ENCODE assay signal across 1 cellular context in the genomic region with DNA sequence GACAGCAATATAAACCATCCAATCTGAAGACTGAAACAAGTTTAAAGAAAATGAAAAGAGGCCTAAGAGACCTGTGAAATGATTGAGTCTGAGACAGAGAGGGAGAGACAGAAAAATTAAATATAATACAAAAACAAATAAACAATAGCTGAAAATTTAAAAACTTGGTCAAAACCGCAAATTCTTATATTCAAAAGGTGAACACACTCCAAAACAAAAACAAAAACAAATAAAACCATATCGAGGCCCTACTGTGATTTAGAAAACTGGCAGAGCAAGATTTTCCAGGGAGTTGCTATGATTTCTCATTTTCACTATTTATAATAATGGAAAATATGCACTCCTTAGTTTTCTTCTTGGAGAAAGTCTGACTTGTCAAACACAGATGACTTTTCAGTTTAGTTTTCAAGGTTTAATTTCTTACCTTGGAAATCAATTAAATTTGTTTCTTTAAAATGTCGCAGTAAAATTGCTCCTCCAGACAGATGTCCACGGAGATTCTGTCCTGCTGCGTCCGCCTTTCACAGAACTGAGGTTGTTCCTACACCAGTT.
TF ChIP-seq lines count a peak whose summit lies in the region.

No MANE protein-coding gene starts in this region.

TF ChIP-seq in GM12878, 131 proteins besides CTCF, POLR2A, EP300 and RAD21 (continued from another document):
- TF ChIP-seq RFX5 (IDR thresholded peaks at IDR 0.05; ENCODE audit: low read depth, low read length) (no peak), MTA2 (IDR thresholded peaks at IDR 0.05; ENCODE audit: low read depth) (no peak), IKZF1 (conservative IDR thresholded peaks at IDR 0.05) (no peak), GABPA (IDR thresholded peaks at IDR 0.05; ENCODE audit: low read depth) (no peak), POU2F2 (IDR thresholded peaks at IDR 0.05; ENCODE audit: borderline replicate concordance, low read depth, low read length) (no peak), PBX3 (IDR thresholded peaks at IDR 0.05; ENCODE audit: insufficient replicate concordance, low read depth, low read length) (no peak)
- TF ChIP-seq, protein P1, sequence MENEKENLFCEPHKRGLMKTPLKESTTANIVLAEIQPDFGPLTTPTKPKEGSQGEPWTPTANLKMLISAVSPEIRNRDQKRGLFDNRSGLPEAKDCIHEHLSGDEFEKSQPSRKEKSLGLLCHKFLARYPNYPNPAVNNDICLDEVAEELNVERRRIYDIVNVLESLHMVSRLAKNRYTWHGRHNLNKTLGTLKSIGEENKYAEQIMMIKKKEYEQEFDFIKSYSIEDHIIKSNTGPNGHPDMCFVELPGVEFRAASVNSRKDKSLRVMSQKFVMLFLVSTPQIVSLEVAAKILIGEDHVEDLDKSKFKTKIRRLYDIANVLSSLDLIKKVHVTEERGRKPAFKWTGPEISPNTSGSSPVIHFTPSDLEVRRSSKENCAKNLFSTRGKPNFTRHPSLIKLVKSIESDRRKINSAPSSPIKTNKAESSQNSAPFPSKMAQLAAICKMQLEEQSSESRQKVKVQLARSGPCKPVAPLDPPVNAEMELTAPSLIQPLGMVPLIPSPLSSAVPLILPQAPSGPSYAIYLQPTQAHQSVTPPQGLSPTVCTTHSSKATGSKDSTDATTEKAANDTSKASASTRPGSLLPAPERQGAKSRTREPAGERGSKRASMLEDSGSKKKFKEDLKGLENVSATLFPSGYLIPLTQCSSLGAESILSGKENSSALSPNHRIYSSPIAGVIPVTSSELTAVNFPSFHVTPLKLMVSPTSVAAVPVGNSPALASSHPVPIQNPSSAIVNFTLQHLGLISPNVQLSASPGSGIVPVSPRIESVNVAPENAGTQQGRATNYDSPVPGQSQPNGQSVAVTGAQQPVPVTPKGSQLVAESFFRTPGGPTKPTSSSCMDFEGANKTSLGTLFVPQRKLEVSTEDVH (IDR thresholded peaks at IDR 0.05; ENCODE audit: low read depth, partially characterized antibody), result no peak
- TF ChIP-seq, protein P2, sequence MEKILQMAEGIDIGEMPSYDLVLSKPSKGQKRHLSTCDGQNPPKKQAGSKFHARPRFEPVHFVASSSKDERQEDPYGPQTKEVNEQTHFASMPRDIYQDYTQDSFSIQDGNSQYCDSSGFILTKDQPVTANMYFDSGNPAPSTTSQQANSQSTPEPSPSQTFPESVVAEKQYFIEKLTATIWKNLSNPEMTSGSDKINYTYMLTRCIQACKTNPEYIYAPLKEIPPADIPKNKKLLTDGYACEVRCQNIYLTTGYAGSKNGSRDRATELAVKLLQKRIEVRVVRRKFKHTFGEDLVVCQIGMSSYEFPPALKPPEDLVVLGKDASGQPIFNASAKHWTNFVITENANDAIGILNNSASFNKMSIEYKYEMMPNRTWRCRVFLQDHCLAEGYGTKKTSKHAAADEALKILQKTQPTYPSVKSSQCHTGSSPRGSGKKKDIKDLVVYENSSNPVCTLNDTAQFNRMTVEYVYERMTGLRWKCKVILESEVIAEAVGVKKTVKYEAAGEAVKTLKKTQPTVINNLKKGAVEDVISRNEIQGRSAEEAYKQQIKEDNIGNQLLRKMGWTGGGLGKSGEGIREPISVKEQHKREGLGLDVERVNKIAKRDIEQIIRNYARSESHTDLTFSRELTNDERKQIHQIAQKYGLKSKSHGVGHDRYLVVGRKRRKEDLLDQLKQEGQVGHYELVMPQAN (conservative IDR thresholded peaks at IDR 0.05), result no peak
